Comparison of ENCODE assay signal across 21 cellular contexts in the genomic region with DNA sequence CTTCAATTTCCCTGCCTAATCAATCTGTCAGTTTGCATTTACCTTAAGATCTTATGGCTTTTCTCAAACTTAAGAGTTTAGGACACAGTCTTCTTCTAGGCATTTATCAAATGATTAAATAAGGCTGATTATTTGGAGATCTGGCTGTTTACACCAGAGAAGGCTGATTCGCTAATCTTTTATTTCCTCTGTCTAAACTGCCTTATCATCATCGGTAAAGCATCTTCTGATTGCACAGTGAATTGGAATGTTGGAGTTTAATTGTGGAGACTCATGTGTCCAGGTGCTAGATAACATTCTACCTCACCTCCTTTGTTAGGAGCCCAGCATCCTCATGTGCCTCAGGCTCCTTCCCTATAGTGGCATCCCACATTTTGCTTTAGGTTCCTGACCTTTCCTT.
DNase-seq lines count a peak whose midpoint lies in the region; ATAC-seq, FAIRE-seq and TF ChIP-seq lines count a peak whose summit lies in the region.
"Had no signal": no experiment of that assay in that cellular context is flagged by ENCODE, and none has a peak within 500 bp of the region (broad histone marks: within the 10 kb centered on the region; RNA-seq: fewer than 3 reads in every experiment).

No MANE protein-coding gene starts in this region.

- no peaks in the 10 kb centered on the region for H3K79me1 ChIP-seq in mesendoderm (ENCODE audit: low read length)

- H3K9me2 ChIP-seq in PC-3 (replicated peaks; ENCODE audit: low read length) = no peaks in the 10 kb centered on the region

- no peak overlapping the region for H2BK5ac ChIP-seq in mesendoderm (ENCODE audit: low read length)

- CTCF ChIA-PET in PC-3 (lab: Charles Lee) = no interaction called here
- CTCF ChIA-PET in endothelial cell of umbilical vein (lab: Charles Lee) = interaction anchor here (1.5 kb wide), 1 partner anchor 9 kb away, joined by 4 read pairs; no protein-coding TSS in a partner anchor
- CTCF ChIA-PET in CD8-positive, alpha-beta memory T cell (lab: Charles Lee) = no interaction called here

- no peak for ATAC-seq in PC-3
- ATAC-seq: mucosa of descending colon, pancreas, right cardiac atrium, upper lobe of right lung had no signal

- H4K20me1 ChIP-seq in PC-3 (ENCODE audit: low read length) (no peaks in the 10 kb centered on the region), endothelial cell of umbilical vein (replicated peaks; ENCODE audit: control insufficient read depth, extremely low read depth, insufficient read depth, low read length) (no peaks in the 10 kb centered on the region)

- WGBS in mesendoderm (ENCODE audit: extremely low coverage, insufficient coverage, low lambda C conversion rate) = no CpG with 5 or more reads among the region's 2 CpGs

- H3K23ac ChIP-seq in mesendoderm (ENCODE audit: low read length) = no peak overlapping the region

- intact Hi-C loops in PC-3 (cut with micrococcal nuclease) (no loop called here), endothelial cell of umbilical vein (cut with micrococcal nuclease) (no loop called here)

- no peak overlapping the region for H3K4me3 Mint-ChIP-seq in CD8-positive, alpha-beta memory T cell
- H3K4me3 Mint-ChIP-seq: activated CD4-positive, alpha-beta T cell treated with anti-CD3 and anti-CD28 coated beads, Interleukin-2, amount 10 ng/mL, durations not matched to agents 7 days and 5 days; activated naive CD4-positive, alpha-beta T cell treated with anti-CD3 and anti-CD28 coated beads, Interleukin-2, amount 50 U/mL, for 24 hours; nephron progenitor cell had no signal

- H3K9ac ChIP-seq in PC-3 (ENCODE audit: low read length) = no peak overlapping the region
- H3K9ac ChIP-seq in endothelial cell of umbilical vein (replicated peaks; ENCODE audit: extremely low read depth, insufficient read depth, low read length) = peak overlapping the region; percentile 34
- H3K9ac ChIP-seq in mesendoderm (ENCODE audit: low read length) = no peak overlapping the region

- H3K18ac ChIP-seq in mesendoderm (ENCODE audit: low read length) = no peak overlapping the region

- DNase-seq in ELR (ENCODE audit: low read depth) (peak; percentile 58), PC-3 (peak; percentile 23), endothelial cell of umbilical vein (ENCODE audit: low read depth, low spot score) (no peak), mesendoderm (peak; percentile 51), cerebellar nuclear complex (lab: John Stamatoyannopoulos, UW) (no peak), MG63 (no peak)
- no peak for DNase-seq in CD8-positive, alpha-beta memory T cell
- no peak for DNase-seq in activated CD4-positive, alpha-beta T cell treated with anti-CD3 and anti-CD28 coated beads, Interleukin-2, amount 50 U/mL, for 1 hour
- DNase-seq: activated CD4-positive, alpha-beta T cell treated with anti-CD3 and anti-CD28 coated beads, Interleukin-2, amount 10 ng/mL, durations not matched to agents 7 days and 5 days; esophagus squamous epithelium; mucosa of descending colon; NCI-H2081; NCI-H446; nephron progenitor cell; pancreas; right cardiac atrium; upper lobe of right lung; WERI-Rb-1 had no signal

- H3K4ac ChIP-seq in mesendoderm (ENCODE audit: low read depth, low read length) = no peak overlapping the region

- no peak overlapping the region for H4K8ac ChIP-seq in mesendoderm (ENCODE audit: low read depth, low read length)

- H3K27me3 Mint-ChIP-seq in CD8-positive, alpha-beta memory T cell = peaks cover 0 to under 1% of the 10 kb centered on the region in 2 donors
- H3K27me3 Mint-ChIP-seq: activated CD4-positive, alpha-beta T cell treated with anti-CD3 and anti-CD28 coated beads, Interleukin-2, amount 10 ng/mL, durations not matched to agents 7 days and 5 days had no signal

- no peaks in the 10 kb centered on the region for H3K36me3 ChIP-seq in PC-3 (ENCODE audit: low read depth, low read length)
- no peaks in the 10 kb centered on the region for H3K36me3 ChIP-seq in endothelial cell of umbilical vein (ENCODE audit: control insufficient read depth in 2 of 2, extremely low read depth in 1 of 2, insufficient read depth in 2 of 2, low read length in 2 of 2)
- H3K36me3 ChIP-seq in mesendoderm (ENCODE audit: control insufficient read depth, insufficient read depth, low read length) = no peaks in the 10 kb centered on the region
- no peaks in the 10 kb centered on the region for H3K36me3 ChIP-seq in CD8-positive, alpha-beta memory T cell (ENCODE audit: insufficient read depth, low read length)
- H3K36me3 ChIP-seq in MG63 = no peaks in the 10 kb centered on the region
- H3K36me3 ChIP-seq: ascending aorta, esophagus squamous epithelium, pancreas, upper lobe of right lung, WERI-Rb-1 had no signal

- no peak overlapping the region for H3K56ac ChIP-seq in mesendoderm (ENCODE audit: low read length)

- no peaks in the 10 kb centered on the region for H3K4me1 Mint-ChIP-seq in CD8-positive, alpha-beta memory T cell
- H3K4me1 Mint-ChIP-seq: activated CD4-positive, alpha-beta T cell treated with anti-CD3 and anti-CD28 coated beads, Interleukin-2, amount 10 ng/mL, durations not matched to agents 7 days and 5 days; activated naive CD4-positive, alpha-beta T cell treated with anti-CD3 and anti-CD28 coated beads, Interleukin-2, amount 50 U/mL, for 24 hours had no signal

- no peaks in the 10 kb centered on the region for H3K36me3 Mint-ChIP-seq in CD8-positive, alpha-beta memory T cell
- H3K36me3 Mint-ChIP-seq: activated naive CD4-positive, alpha-beta T cell treated with anti-CD3 and anti-CD28 coated beads, Interleukin-2, amount 50 U/mL, for 24 hours had no signal

- H3K27ac Mint-ChIP-seq in CD8-positive, alpha-beta memory T cell = no peak overlapping the region
- H3K27ac Mint-ChIP-seq: activated CD4-positive, alpha-beta T cell treated with anti-CD3 and anti-CD28 coated beads, Interleukin-2, amount 10 ng/mL, durations not matched to agents 7 days and 5 days; activated naive CD4-positive, alpha-beta T cell treated with anti-CD3 and anti-CD28 coated beads, Interleukin-2, amount 50 U/mL, for 24 hours had no signal

- H4K5ac ChIP-seq in mesendoderm (ENCODE audit: low read length) = no peak overlapping the region

- H3K27ac ChIP-seq in PC-3 (ENCODE audit: low read length) (no peak overlapping the region), endothelial cell of umbilical vein (ENCODE audit: insufficient read depth, low read depth, low read length) (peak overlapping the region; percentile 72), mesendoderm (ENCODE audit: low read depth, low read length) (no peak overlapping the region)
- no peak overlapping the region for H3K27ac ChIP-seq in CD8-positive, alpha-beta memory T cell (ENCODE audit: low read depth, low read length)
- H3K27ac ChIP-seq: ascending aorta, esophagus squamous epithelium, pancreas, upper lobe of right lung, WERI-Rb-1 had no signal

- H3K4me2 ChIP-seq in PC-3 (ENCODE audit: low read length) (no peak overlapping the region), endothelial cell of umbilical vein (ENCODE audit: insufficient read depth, low read length) (peak overlapping the region; percentile 59), mesendoderm (ENCODE audit: low read length) (no peak overlapping the region)

- no peaks in the 10 kb centered on the region for H3K9me3 ChIP-seq in PC-3 (ENCODE audit: low read length)
- H3K9me3 ChIP-seq in endothelial cell of umbilical vein (replicated peaks; ENCODE audit: control insufficient read depth, insufficient read depth, low read length) = no peaks in the 10 kb centered on the region
- no peaks in the 10 kb centered on the region for H3K9me3 ChIP-seq in CD8-positive, alpha-beta memory T cell (ENCODE audit: low read length)
- no peaks in the 10 kb centered on the region for H3K9me3 ChIP-seq in MG63
- H3K9me3 ChIP-seq: ascending aorta, esophagus squamous epithelium, mucosa of descending colon, pancreas, upper lobe of right lung had no signal

- no peak for TF ChIP-seq CTCF in PC-3 (conservative IDR thresholded peaks at IDR 0.05; ENCODE audit: low read depth, low read length)
- no peak for TF ChIP-seq CTCF in endothelial cell of umbilical vein (IDR thresholded peaks at IDR 0.05; ENCODE audit: extremely low read depth in 1 of 2, insufficient read depth in 1 of 2, low read depth in 1 of 2, low read length in 2 of 2)

- no peak overlapping the region for H2BK120ac ChIP-seq in mesendoderm (ENCODE audit: low read depth, low read length)

- H3K9me3 Mint-ChIP-seq in CD8-positive, alpha-beta memory T cell = no peaks in the 10 kb centered on the region
- H3K9me3 Mint-ChIP-seq: activated CD4-positive, alpha-beta T cell treated with anti-CD3 and anti-CD28 coated beads, Interleukin-2, amount 10 ng/mL, durations not matched to agents 7 days and 5 days; activated naive CD4-positive, alpha-beta T cell treated with anti-CD3 and anti-CD28 coated beads, Interleukin-2, amount 50 U/mL, for 24 hours; nephron progenitor cell had no signal

- no peaks in the 10 kb centered on the region for H3F3A ChIP-seq in PC-3 (ENCODE audit: low read length, unreplicated experiment)

- H2AFZ ChIP-seq in PC-3 (ENCODE audit: low read length) (no peak overlapping the region), endothelial cell of umbilical vein (ENCODE audit: low read depth, low read length) (peak overlapping the region; percentile 2)

- dilution Hi-C loops in endothelial cell of umbilical vein (cut with MboI; ENCODE audit: extremely low pct_ligation_motif_present, low sequenced_read_pairs) = no loop called here

- no peak overlapping the region for H2AK5ac ChIP-seq in mesendoderm (ENCODE audit: low read length)

- H3K4me3 ChIP-seq in PC-3 (ENCODE audit: low read length) = no peak overlapping the region
- no peak overlapping the region for H3K4me3 ChIP-seq in endothelial cell of umbilical vein (replicated peaks in 1 of 3; ENCODE audit: insufficient read depth in 1 of 3, low read depth in 1 of 3, low read length in 3 of 3)
- H3K4me3 ChIP-seq in mesendoderm (ENCODE audit: low read length) = no peak overlapping the region
- no peak overlapping the region for H3K4me3 ChIP-seq in CD8-positive, alpha-beta memory T cell (ENCODE audit: low read length)
- no peak overlapping the region for H3K4me3 ChIP-seq in MG63
- H3K4me3 ChIP-seq: ascending aorta, esophagus squamous epithelium, mucosa of descending colon, pancreas, upper lobe of right lung had no signal

- H3K27me3 ChIP-seq in PC-3 (ENCODE audit: low read length) (no peaks in the 10 kb centered on the region), endothelial cell of umbilical vein (ENCODE audit: control insufficient read depth in 2 of 2, insufficient read depth in 2 of 2, low read length in 2 of 2) (no peaks in the 10 kb centered on the region), mesendoderm (ENCODE audit: insufficient read depth, low read length, poor library complexity) (no peaks in the 10 kb centered on the region), MG63 (no peaks in the 10 kb centered on the region)
- no peaks in the 10 kb centered on the region for H3K27me3 ChIP-seq in CD8-positive, alpha-beta memory T cell (ENCODE audit: insufficient read depth, low read length, poor library complexity, severe bottlenecking)
- H3K27me3 ChIP-seq: ascending aorta, esophagus squamous epithelium, pancreas, upper lobe of right lung had no signal

- no peak for TF ChIP-seq POLR2A in endothelial cell of umbilical vein (IDR thresholded peaks at IDR 0.05; ENCODE audit: low read depth, low read length)

- POLR2A ChIA-PET in PC-3 (lab: Charles Lee; ENCODE audit: unreplicated experiment) (no interaction called here), endothelial cell of umbilical vein (lab: Charles Lee) (no interaction called here)
- POLR2A ChIA-PET in CD8-positive, alpha-beta memory T cell (lab: Charles Lee) = no interaction called here

- H3K4me1 ChIP-seq in PC-3 (ENCODE audit: insufficient read depth, low read length) (peaks cover 12% of the 10 kb centered on the region; the same call in 1 of the 2 replicates), endothelial cell of umbilical vein (ENCODE audit: control insufficient read depth, extremely low read depth, insufficient read depth, low read length) (peaks cover 31% of the 10 kb centered on the region), mesendoderm (ENCODE audit: control insufficient read depth, low read depth, low read length) (peaks cover 5% of the 10 kb centered on the region)
- H3K4me1 ChIP-seq in CD8-positive, alpha-beta memory T cell (ENCODE audit: insufficient read depth, low read length) = no peaks in the 10 kb centered on the region
- H3K4me1 ChIP-seq: ascending aorta, esophagus squamous epithelium, pancreas, upper lobe of right lung had no signal

- BruUV-seq in PC-3 (replicated peaks; lab: Mats Ljungman, UMichigan) (no TSS peak), endothelial cell of umbilical vein (replicated peaks; lab: Mats Ljungman, UMichigan) (no TSS peak)

- no peaks in the 10 kb centered on the region for H3K9me1 ChIP-seq in endothelial cell of umbilical vein (replicated peaks; ENCODE audit: control insufficient read depth, extremely low read depth, insufficient read depth, low read length)

- no peak overlapping the region for H2BK15ac ChIP-seq in mesendoderm (replicated peaks; ENCODE audit: low read depth)

- H3K79me2 ChIP-seq in PC-3 (ENCODE audit: low read length) (no peaks in the 10 kb centered on the region), endothelial cell of umbilical vein (ENCODE audit: control insufficient read depth, insufficient read depth, low read length) (no peaks in the 10 kb centered on the region), mesendoderm (ENCODE audit: control insufficient read depth, insufficient read depth, low read length) (no peaks in the 10 kb centered on the region)

- FAIRE-seq in endothelial cell of umbilical vein (lab: Jason Lieb, UNC) = no peak
- FAIRE-seq: G401.6, pancreas had no signal

Comparison
In these comparisons a context has a peak if more than half of its experiments do, and no peak if none do; other contexts are left out.
1. DNase-seq: peak in ELR (single experiment), PC-3 (single experiment) and mesendoderm (single experiment); none in endothelial cell of umbilical vein (single experiment), CD8-positive, alpha-beta memory T cell (0 of 5), activated CD4-positive, alpha-beta T cell treated with anti-CD3 and anti-CD28 coated beads, Interleukin-2, amount 50 U/mL, for 1 hour (single experiment), cerebellar nuclear complex (0 of 2) and MG63 (single experiment).